ENCODE assay signal across 14 cellular contexts in the genomic region with DNA sequence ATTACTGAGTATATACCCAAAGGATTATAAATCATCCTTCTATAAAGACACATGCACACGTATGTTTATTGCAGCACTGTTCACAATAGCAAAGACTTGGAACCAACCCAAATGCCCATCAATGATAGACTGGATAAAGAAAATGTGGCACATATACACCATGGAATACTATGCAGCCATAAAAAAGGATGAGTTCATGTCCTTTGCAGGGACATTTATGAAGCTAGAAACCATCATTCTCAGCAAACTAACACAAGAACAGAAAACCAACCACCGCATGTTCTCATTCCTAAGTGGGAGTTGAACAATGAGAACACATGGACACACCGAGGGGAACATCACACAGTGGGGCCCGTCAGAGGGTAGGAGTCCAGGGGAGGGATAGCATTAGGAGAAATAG. TPM values are rescaled to one million over a fixed set of nuclear protein-coding genes. Genes with fewer than 3 reads are reported as not detected.
"Had no signal": no experiment of that assay in that cellular context is flagged by ENCODE, and none has a peak within 500 bp of the region (broad histone marks: within the 10 kb centered on the region; RNA-seq: fewer than 3 reads in every experiment).

No MANE protein-coding gene starts in this region.

RNA-seq across cellular contexts. Expression of a gene that starts 50.8 kb away (rescaled TPM):
- total RNA-seq: hepatocyte, kidney epithelial cell, left cardiac atrium, left ventricle myocardium inferior, left ventricle myocardium superior, lower leg skin, lung microvascular endothelial cell, mammary epithelial cell, mesothelial cell of epicardium, mucosa of descending colon, mucosa of gallbladder, myocyte had no signal
- polyA plus RNA-seq: hepatocyte; keratinocyte; mammary epithelial cell; naive thymus-derived CD4-positive, alpha-beta T cell had no signal
